12 cellular contexts compared by ENCODE assay signal in the genomic region with DNA sequence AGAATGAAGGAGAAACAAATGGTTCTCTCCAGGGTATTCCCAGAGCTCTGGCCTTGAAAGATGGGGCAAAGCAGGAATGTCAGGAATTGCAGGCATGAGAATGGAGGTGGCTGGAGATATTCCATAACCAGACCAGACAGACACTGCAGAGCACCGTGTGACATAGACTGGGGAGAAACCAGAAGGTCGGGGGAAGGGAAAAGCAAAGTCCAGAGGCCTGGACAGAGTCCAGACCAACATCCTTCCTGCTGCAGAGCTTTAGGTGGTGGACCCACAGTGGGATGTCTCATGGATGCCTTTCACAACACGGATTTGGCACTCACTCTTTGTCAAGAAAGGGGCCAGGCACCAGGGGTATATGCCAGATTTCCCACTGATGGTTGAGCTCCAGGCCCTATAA.
DNase-seq lines count a peak whose midpoint lies in the region; ATAC-seq and TF ChIP-seq lines count a peak whose summit lies in the region.
"Had no signal": no experiment of that assay in that cellular context is flagged by ENCODE, and none has a peak within 500 bp of the region (broad histone marks: within the 10 kb centered on the region; RNA-seq: fewer than 3 reads in every experiment).

No MANE protein-coding gene starts in this region.

- H3K4me2 ChIP-seq in smooth muscle cell: peak overlapping the region; percentile 46
- no peak overlapping the region for H3K4me2 ChIP-seq in H9 (ENCODE audit: insufficient read depth, insufficient read length, low read length)
- H3K4me2 ChIP-seq: GM23338 had no signal

- TF ChIP-seq CTCF in foreskin fibroblast (IDR thresholded peaks at IDR 0.05; ENCODE audit: low read depth, low read length): no peak
- no peak for TF ChIP-seq CTCF in smooth muscle cell (IDR thresholded peaks at IDR 0.05; ENCODE audit: borderline replicate concordance, insufficient read depth, poor library complexity, severe bottlenecking)
- no peak for TF ChIP-seq CTCF in H9 (conservative IDR thresholded peaks at IDR 0.05)

- no peak overlapping the region for H4K5ac ChIP-seq in H9 (ENCODE audit: insufficient read length, low read depth, low read length)

- H3K79me1 ChIP-seq in H9 (ENCODE audit: insufficient read depth, low read depth, low read length, poor library complexity, severe bottlenecking): no peaks in the 10 kb centered on the region

- H2AK5ac ChIP-seq in H9 (ENCODE audit: insufficient read length, low read length): no peak overlapping the region

- H4K91ac ChIP-seq in H9 (ENCODE audit: insufficient read length, low read depth, low read length): no peak overlapping the region

- no peak overlapping the region for H3K23ac ChIP-seq in H9 (ENCODE audit: insufficient read length, low read depth, low read length)

- no peak overlapping the region for H3K18ac ChIP-seq in H9 (ENCODE audit: insufficient read length, low read depth, low read length)

- no peak overlapping the region for H4K8ac ChIP-seq in H9 (replicated peaks; ENCODE audit: insufficient read length, low read depth, low read length)

- no peaks in the 10 kb centered on the region for H3K23me2 ChIP-seq in H9 (ENCODE audit: insufficient read length, low read depth, low read length, poor library complexity, severe bottlenecking)

- peaks cover 37% of the 10 kb centered on the region for H3K4me1 Mint-ChIP-seq in activated CD8-positive, alpha-beta memory T cell treated with anti-CD3 and anti-CD28 coated beads, Interleukin-2, amount 10 ng/mL, durations not matched to agents 7 days and 5 days
- H3K4me1 Mint-ChIP-seq in H9: peaks cover 11 to 14% of the 10 kb centered on the region in 2 experiments

- no peak overlapping the region for H2BK12ac ChIP-seq in H9 (ENCODE audit: insufficient read length, low read depth, low read length)

- no peak overlapping the region for H3K4ac ChIP-seq in H9 (ENCODE audit: low read depth, low read length)

- H3K79me2 ChIP-seq in smooth muscle cell (ENCODE audit: low read depth): no peaks in the 10 kb centered on the region
- H3K79me2 ChIP-seq in H9 (ENCODE audit: insufficient read depth, low read length): no peaks in the 10 kb centered on the region

- DNase-seq in activated CD8-positive, alpha-beta memory T cell treated with anti-CD3 and anti-CD28 coated beads, Interleukin-2, amount 10 ng/mL, durations not matched to agents 7 days and 5 days: no peak
- DNase-seq in activated CD8-positive, alpha-beta memory T cell treated with anti-CD3 and anti-CD28 coated beads, Interleukin-2, amount 50 U/mL, for 48 hours: no peak
- DNase-seq in SW480 (ENCODE audit: low spot score): peak; percentile 33
- peak; percentile 60 to 65 for DNase-seq in foreskin fibroblast
- no peak for DNase-seq in smooth muscle cell (lab: John Stamatoyannopoulos, UW; ENCODE audit: unreplicated experiment)
- DNase-seq in NCI-H82 treated with DMSO at 0.1 percent for 48 hours (lab: John Stamatoyannopoulos, UW; ENCODE audit: unreplicated experiment): no peak
- no peak for DNase-seq in H9
- DNase-seq in SW 1271 (lab: John Stamatoyannopoulos, UW): no peak
- DNase-seq: stimulated activated CD4-positive, alpha-beta T cell treated with anti-CD3 and anti-CD28 coated beads, Interleukin-2, amount 100 ng/mL, for 48 hours had no signal

- H3K36me3 Mint-ChIP-seq in activated CD8-positive, alpha-beta memory T cell treated with anti-CD3 and anti-CD28 coated beads, Interleukin-2, amount 10 ng/mL, durations not matched to agents 7 days and 5 days: peaks cover 46% of the 10 kb centered on the region
- no peaks in the 10 kb centered on the region; a peak in 1 of 7 replicates for H3K36me3 Mint-ChIP-seq in H9 (ENCODE audit: insufficient read depth in 1 of 3, low read depth in 3 of 3)
- H3K36me3 Mint-ChIP-seq: type B pancreatic cell had no signal

- no peak overlapping the region for H3K56ac ChIP-seq in H9 (ENCODE audit: insufficient read length, low read depth, low read length)

- peaks cover 6% of the 10 kb centered on the region for H3F3A ChIP-seq in smooth muscle cell (ENCODE audit: low read depth)

- no peak overlapping the region for H2BK15ac ChIP-seq in H9 (ENCODE audit: low read depth, low read length)

- H3K9me3 ChIP-seq in smooth muscle cell (replicated peaks; ENCODE audit: low read depth) (no peaks in the 10 kb centered on the region), H9 (ENCODE audit: control insufficient read depth, low read depth, low read length) (no peaks in the 10 kb centered on the region)
- H3K9me3 ChIP-seq: gastroesophageal sphincter had no signal

- H2BK20ac ChIP-seq in H9 (ENCODE audit: low read depth, low read length, poor library complexity, severe bottlenecking): no peak overlapping the region

- H3K14ac ChIP-seq in H9 (ENCODE audit: insufficient read depth, low read length): no peak overlapping the region

- no peaks in the 10 kb centered on the region for H3K36me3 ChIP-seq in smooth muscle cell (ENCODE audit: low read depth)
- H3K36me3 ChIP-seq: gastroesophageal sphincter had no signal

- no peaks in the 10 kb centered on the region for H4K20me1 ChIP-seq in smooth muscle cell (ENCODE audit: low read depth)
- H4K20me1 ChIP-seq in H9 (ENCODE audit: control insufficient read depth, insufficient read depth, insufficient read length): no peaks in the 10 kb centered on the region

- H3K4me1 ChIP-seq in smooth muscle cell (ENCODE audit: low read depth) (no peaks in the 10 kb centered on the region), H9 (ENCODE audit: insufficient read depth, low read length) (no peaks in the 10 kb centered on the region)

- H3K4me3 Mint-ChIP-seq in activated CD8-positive, alpha-beta memory T cell treated with anti-CD3 and anti-CD28 coated beads, Interleukin-2, amount 10 ng/mL, durations not matched to agents 7 days and 5 days: no peak overlapping the region
- no peak overlapping the region for H3K4me3 Mint-ChIP-seq in H9
- H3K4me3 Mint-ChIP-seq: GM23338, type B pancreatic cell had no signal

- H3K27ac Mint-ChIP-seq in activated CD8-positive, alpha-beta memory T cell treated with anti-CD3 and anti-CD28 coated beads, Interleukin-2, amount 10 ng/mL, durations not matched to agents 7 days and 5 days: peak overlapping the region; percentile 98
- no peak overlapping the region for H3K27ac Mint-ChIP-seq in H9
- H3K27ac Mint-ChIP-seq: GM23338, type B pancreatic cell had no signal

- peaks cover 18% of the 10 kb centered on the region for H3K9me3 Mint-ChIP-seq in activated CD8-positive, alpha-beta memory T cell treated with anti-CD3 and anti-CD28 coated beads, Interleukin-2, amount 10 ng/mL, durations not matched to agents 7 days and 5 days (ENCODE audit: low read depth)
- peaks cover 0 to 3% of the 10 kb centered on the region in 2 experiments; a peak in 1 of 5 replicates for H3K9me3 Mint-ChIP-seq in H9
- H3K9me3 Mint-ChIP-seq: GM23338 had no signal

- H2BK5ac ChIP-seq in H9 (ENCODE audit: insufficient read length, low read length): no peak overlapping the region

- H3T11ph ChIP-seq in H9 (ENCODE audit: low read length): no peak overlapping the region

- 22% methylated on average over 3 of the region's 3 CpGs for WGBS in smooth muscle cell (ENCODE audit: low lambda C conversion rate)
- no CpG with 5 or more reads among the region's 3 CpGs for WGBS in H9 (ENCODE audit: extremely low coverage, insufficient read length, low lambda C conversion rate)

- H3K27me3 Mint-ChIP-seq in activated CD8-positive, alpha-beta memory T cell treated with anti-CD3 and anti-CD28 coated beads, Interleukin-2, amount 10 ng/mL, durations not matched to agents 7 days and 5 days: no peaks in the 10 kb centered on the region
- H3K27me3 Mint-ChIP-seq in H9 (ENCODE audit: low read depth): peaks cover 2% of the 10 kb centered on the region; the same call in 1 of the 2 replicates

- no peak for ATAC-seq in activated CD8-positive, alpha-beta memory T cell treated with anti-CD3 and anti-CD28 coated beads, Interleukin-2, amount 10 ng/mL, durations not matched to agents 7 days and 5 days
- ATAC-seq: gastroesophageal sphincter, GM23338 had no signal

- H3K27me3 ChIP-seq in smooth muscle cell (ENCODE audit: low read depth) (no peaks in the 10 kb centered on the region), H9 (ENCODE audit: insufficient read depth, low read length) (no peaks in the 10 kb centered on the region)
- H3K27me3 ChIP-seq: gastroesophageal sphincter had no signal

- H3K27ac ChIP-seq in smooth muscle cell (ENCODE audit: low read depth) (peak overlapping the region; percentile 72), H9 (ENCODE audit: insufficient read length, low read depth, low read length) (no peak overlapping the region)
- H3K27ac ChIP-seq: gastroesophageal sphincter had no signal

- CTCF ChIA-PET in activated CD8-positive, alpha-beta memory T cell treated with anti-CD3 and anti-CD28 coated beads, Interleukin-2, amount 10 ng/mL, durations not matched to agents 7 days and 5 days (lab: Charles Lee): no interaction called here

- no peak overlapping the region for H2BK120ac ChIP-seq in H9 (ENCODE audit: low read depth, low read length, poor library complexity, severe bottlenecking)

- H3K9ac ChIP-seq in smooth muscle cell (ENCODE audit: low read depth): no peak overlapping the region
- H3K9ac ChIP-seq in H9 (ENCODE audit: extremely low read depth, insufficient read length, low read length): no peak overlapping the region

- no peak overlapping the region for H3K4me3 ChIP-seq in foreskin fibroblast (ENCODE audit: low read depth in 1 of 2, low read length in 2 of 2)
- H3K4me3 ChIP-seq in smooth muscle cell: no peak overlapping the region
- H3K4me3 ChIP-seq: gastroesophageal sphincter, GM23338 had no signal

- H2AFZ ChIP-seq in smooth muscle cell (ENCODE audit: low read depth) (no peak overlapping the region), H9 (ENCODE audit: low read length) (no peak overlapping the region)
- H2AFZ ChIP-seq: GM23338 had no signal

Comparison
In these comparisons a context has a peak if more than half of its experiments do, and no peak if none do; other contexts are left out.
1. DNase-seq: peak in SW480 (single experiment) and foreskin fibroblast (2 of 2); none in activated CD8-positive, alpha-beta memory T cell treated with anti-CD3 and anti-CD28 coated beads, Interleukin-2, amount 10 ng/mL, durations not matched to agents 7 days and 5 days (single experiment), activated CD8-positive, alpha-beta memory T cell treated with anti-CD3 and anti-CD28 coated beads, Interleukin-2, amount 50 U/mL, for 48 hours (single experiment), smooth muscle cell (single experiment), NCI-H82 treated with DMSO at 0.1 percent for 48 hours (single experiment), H9 (single experiment) and SW 1271 (0 of 2).